2 cellular contexts compared by ENCODE assay signal in the genomic region with DNA sequence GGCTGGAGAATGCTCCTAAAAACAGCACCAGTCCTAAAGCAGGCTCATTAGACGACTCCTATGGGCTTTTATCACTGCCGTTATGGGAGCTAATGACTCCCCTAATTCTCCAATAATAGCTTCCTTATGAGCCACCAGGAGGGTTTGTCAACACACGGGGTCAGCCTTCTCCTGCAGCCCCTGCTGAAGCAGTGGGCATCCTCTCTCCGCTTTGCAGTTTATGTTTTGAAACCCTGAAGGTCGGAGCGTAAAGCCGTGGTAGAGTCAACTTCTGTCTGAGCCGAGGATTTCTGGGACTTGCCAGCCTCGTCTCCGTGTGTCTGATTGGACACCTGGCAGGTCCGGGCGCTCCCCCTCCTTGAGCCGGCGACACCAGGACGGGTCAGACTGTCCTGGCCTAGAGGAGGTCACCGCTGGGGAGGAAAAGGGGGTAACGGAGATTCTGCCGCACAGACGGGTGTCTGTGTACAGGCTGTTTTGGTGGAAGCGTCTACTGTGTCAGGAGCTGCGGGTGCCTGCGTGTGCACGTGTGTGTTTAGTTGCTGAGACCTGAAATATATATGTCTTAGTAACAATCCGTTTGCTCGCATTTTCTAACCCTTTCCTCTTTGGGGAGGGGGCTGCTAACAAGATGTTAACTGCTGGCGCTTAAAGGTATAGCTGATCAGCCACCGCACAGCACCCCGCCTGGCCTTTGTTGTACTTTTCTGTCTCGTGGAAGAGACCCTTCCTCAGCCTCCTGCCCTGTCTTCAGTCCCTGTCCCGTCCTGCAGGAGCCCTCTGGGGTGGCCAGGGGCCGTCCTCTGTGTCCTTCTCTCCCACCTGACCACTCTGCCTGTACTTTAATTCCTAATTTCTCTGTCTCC.
A peak's percentile ranks its signal among the peaks of the same experiment; 100 is the strongest.
TF ChIP-seq lines count a peak whose summit lies in the region.

No MANE protein-coding gene starts in this region.

TF ChIP-seq in K562, 482 proteins besides CTCF, POLR2A, EP300 and RAD21 (continues in another document):
- TF ChIP-seq NR2C1 (IDR thresholded peaks at IDR 0.05), result no peak
- no peak for TF ChIP-seq NR2C1 (tag; IDR thresholded peaks at IDR 0.05)
- TF ChIP-seq DIDO1 (tag; IDR thresholded peaks at IDR 0.05; ENCODE audit: low read depth), result no peak
- TF ChIP-seq, protein P1, sequence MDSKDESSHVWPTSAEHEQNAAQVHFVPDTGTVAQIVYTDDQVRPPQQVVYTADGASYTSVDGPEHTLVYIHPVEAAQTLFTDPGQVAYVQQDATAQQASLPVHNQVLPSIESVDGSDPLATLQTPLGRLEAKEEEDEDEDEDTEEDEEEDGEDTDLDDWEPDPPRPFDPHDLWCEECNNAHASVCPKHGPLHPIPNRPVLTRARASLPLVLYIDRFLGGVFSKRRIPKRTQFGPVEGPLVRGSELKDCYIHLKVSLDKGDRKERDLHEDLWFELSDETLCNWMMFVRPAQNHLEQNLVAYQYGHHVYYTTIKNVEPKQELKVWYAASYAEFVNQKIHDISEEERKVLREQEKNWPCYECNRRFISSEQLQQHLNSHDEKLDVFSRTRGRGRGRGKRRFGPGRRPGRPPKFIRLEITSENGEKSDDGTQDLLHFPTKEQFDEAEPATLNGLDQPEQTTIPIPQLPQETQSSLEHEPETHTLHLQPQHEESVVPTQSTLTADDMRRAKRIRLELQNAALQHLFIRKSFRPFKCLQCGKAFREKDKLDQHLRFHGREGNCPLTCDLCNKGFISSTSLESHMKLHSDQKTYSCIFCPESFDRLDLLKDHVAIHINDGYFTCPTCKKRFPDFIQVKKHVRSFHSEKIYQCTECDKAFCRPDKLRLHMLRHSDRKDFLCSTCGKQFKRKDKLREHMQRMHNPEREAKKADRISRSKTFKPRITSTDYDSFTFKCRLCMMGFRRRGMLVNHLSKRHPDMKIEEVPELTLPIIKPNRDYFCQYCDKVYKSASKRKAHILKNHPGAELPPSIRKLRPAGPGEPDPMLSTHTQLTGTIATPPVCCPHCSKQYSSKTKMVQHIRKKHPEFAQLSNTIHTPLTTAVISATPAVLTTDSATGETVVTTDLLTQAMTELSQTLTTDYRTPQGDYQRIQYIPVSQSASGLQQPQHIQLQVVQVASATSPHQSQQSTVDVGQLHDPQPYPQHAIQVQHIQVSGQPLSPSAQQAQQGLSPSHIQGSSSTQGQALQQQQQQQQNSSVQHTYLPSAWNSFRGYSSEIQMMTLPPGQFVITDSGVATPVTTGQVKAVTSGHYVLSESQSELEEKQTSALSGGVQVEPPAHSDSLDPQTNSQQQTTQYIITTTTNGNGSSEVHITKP (IDR thresholded peaks at IDR 0.05; ENCODE audit: partially characterized antibody), result peak; percentile 25
- TF ChIP-seq NR2C2 (CRISPR knock-in tag; IDR thresholded peaks at IDR 0.05), result no peak
- peak; percentile 21; the same call in 1 of the 2 replicates for TF ChIP-seq NR2C2 (tag; IDR thresholded peaks at IDR 0.05)
- no peak for TF ChIP-seq GABPB2 (CRISPR knock-in tag; conservative IDR thresholded peaks at IDR 0.05)
- TF ChIP-seq, protein P2, sequence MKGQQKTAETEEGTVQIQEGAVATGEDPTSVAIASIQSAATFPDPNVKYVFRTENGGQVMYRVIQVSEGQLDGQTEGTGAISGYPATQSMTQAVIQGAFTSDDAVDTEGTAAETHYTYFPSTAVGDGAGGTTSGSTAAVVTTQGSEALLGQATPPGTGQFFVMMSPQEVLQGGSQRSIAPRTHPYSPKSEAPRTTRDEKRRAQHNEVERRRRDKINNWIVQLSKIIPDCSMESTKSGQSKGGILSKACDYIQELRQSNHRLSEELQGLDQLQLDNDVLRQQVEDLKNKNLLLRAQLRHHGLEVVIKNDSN (CRISPR knock-in tag; IDR thresholded peaks at IDR 0.05), result 0 out of 2 replicates have a peak, but pooled peaks have one; percentile 5
- TF ChIP-seq SAP30 (IDR thresholded peaks at IDR 0.05; ENCODE audit: borderline replicate concordance, insufficient read depth, low read depth, low read length, poor library complexity, severe bottlenecking), result peak; percentile 61
- TF ChIP-seq MNT (conservative IDR thresholded peaks at IDR 0.05), result peak; percentile 37 to 38; a peak in 1 of 4 replicates
- TF ChIP-seq HDAC1 (IDR thresholded peaks at IDR 0.05), result 0 out of 4 replicates have a peak, but pooled peaks of 1 of the 2 experiments have one; percentile 22
- TF ChIP-seq, protein P3, sequence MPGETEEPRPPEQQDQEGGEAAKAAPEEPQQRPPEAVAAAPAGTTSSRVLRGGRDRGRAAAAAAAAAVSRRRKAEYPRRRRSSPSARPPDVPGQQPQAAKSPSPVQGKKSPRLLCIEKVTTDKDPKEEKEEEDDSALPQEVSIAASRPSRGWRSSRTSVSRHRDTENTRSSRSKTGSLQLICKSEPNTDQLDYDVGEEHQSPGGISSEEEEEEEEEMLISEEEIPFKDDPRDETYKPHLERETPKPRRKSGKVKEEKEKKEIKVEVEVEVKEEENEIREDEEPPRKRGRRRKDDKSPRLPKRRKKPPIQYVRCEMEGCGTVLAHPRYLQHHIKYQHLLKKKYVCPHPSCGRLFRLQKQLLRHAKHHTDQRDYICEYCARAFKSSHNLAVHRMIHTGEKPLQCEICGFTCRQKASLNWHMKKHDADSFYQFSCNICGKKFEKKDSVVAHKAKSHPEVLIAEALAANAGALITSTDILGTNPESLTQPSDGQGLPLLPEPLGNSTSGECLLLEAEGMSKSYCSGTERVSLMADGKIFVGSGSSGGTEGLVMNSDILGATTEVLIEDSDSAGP (CRISPR knock-in tag; IDR thresholded peaks at IDR 0.05), result 0 out of 2 replicates have a peak, but pooled peaks have one; percentile 20
- TF ChIP-seq, protein P4, sequence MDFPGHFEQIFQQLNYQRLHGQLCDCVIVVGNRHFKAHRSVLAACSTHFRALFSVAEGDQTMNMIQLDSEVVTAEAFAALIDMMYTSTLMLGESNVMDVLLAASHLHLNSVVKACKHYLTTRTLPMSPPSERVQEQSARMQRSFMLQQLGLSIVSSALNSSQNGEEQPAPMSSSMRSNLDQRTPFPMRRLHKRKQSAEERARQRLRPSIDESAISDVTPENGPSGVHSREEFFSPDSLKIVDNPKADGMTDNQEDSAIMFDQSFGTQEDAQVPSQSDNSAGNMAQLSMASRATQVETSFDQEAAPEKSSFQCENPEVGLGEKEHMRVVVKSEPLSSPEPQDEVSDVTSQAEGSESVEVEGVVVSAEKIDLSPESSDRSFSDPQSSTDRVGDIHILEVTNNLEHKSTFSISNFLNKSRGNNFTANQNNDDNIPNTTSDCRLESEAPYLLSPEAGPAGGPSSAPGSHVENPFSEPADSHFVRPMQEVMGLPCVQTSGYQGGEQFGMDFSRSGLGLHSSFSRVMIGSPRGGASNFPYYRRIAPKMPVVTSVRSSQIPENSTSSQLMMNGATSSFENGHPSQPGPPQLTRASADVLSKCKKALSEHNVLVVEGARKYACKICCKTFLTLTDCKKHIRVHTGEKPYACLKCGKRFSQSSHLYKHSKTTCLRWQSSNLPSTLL (IDR thresholded peaks at IDR 0.05), result no peak
- TF ChIP-seq CREM (IDR thresholded peaks at IDR 0.05; ENCODE audit: low read depth), result peak; percentile 26; the same call in 1 of the 2 replicates
- 0 out of 2 replicates have a peak, but pooled peaks have one; percentile 6 for TF ChIP-seq RBFOX2 (IDR thresholded peaks at IDR 0.05; ENCODE audit: low read depth, low read length)

TF ChIP-seq in liver, 16 proteins besides CTCF, POLR2A, EP300 and RAD21:
- TF ChIP-seq HNF4G (IDR thresholded peaks at IDR 0.05) (no peak), FOXA1 (IDR thresholded peaks at IDR 0.05) (no peak), ATF3 (IDR thresholded peaks at IDR 0.05) (no peak), TAF1 (conservative IDR thresholded peaks at IDR 0.05) (no peak), JUND (IDR thresholded peaks at IDR 0.05) (no peak), MAX (IDR thresholded peaks at IDR 0.05) (no peak), YY1 (IDR thresholded peaks at IDR 0.05) (no peak), SP1 (IDR thresholded peaks at IDR 0.05) (no peak), HNF4A (conservative IDR thresholded peaks at IDR 0.05) (no peak)
- TF ChIP-seq, protein P5, sequence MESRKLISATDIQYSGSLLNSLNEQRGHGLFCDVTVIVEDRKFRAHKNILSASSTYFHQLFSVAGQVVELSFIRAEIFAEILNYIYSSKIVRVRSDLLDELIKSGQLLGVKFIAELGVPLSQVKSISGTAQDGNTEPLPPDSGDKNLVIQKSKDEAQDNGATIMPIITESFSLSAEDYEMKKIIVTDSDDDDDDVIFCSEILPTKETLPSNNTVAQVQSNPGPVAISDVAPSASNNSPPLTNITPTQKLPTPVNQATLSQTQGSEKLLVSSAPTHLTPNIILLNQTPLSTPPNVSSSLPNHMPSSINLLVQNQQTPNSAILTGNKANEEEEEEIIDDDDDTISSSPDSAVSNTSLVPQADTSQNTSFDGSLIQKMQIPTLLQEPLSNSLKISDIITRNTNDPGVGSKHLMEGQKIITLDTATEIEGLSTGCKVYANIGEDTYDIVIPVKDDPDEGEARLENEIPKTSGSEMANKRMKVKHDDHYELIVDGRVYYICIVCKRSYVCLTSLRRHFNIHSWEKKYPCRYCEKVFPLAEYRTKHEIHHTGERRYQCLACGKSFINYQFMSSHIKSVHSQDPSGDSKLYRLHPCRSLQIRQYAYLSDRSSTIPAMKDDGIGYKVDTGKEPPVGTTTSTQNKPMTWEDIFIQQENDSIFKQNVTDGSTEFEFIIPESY (IDR thresholded peaks at IDR 0.05), result no peak
TF ChIP-seq in liver: peak in this region for 0.
